1 cellular context compared by ENCODE assay signal in the genomic region with DNA sequence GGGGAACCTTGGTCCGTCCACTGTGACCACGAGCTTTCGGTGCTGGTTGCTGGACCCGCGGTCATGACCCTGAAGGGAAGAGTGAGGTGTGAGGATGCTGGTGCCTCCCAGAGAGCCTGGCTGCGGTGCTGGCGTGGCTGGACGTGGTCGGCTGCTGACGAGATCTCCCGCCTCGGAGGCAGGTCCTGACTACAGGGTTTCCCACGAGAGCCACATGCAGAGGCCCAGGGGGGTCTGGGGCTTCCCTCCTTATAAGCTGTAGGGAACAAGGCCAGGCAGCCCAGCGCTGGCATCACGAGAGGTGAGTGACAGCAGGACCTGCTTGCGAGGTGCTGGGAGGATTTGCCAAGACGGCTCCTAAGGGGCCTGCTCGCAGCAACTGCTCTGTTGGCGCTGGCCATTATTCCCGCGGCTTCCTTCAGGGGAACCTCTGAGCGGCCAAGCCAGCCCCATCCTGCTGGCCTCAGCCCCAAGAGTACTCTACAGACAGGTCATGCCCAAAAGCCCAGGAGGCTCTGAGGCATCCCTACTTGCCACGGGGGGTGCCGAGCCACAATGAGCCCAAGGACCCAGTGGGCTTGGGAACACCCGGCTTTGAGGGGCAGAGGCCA.
TF ChIP-seq lines count a peak whose summit lies in the region.

No MANE protein-coding gene starts in this region.

TF ChIP-seq in H1, 55 proteins besides CTCF, POLR2A, EP300 and RAD21 (continued from another document):
- no peak for TF ChIP-seq SP2 (IDR thresholded peaks at IDR 0.05; ENCODE audit: low read length)
- TF ChIP-seq HDAC2 (IDR thresholded peaks at IDR 0.05; ENCODE audit: borderline replicate concordance in 1 of 2, low read depth in 2 of 2, low read length in 2 of 2), result no peak
- no peak for TF ChIP-seq BRCA1 (IDR thresholded peaks at IDR 0.05; ENCODE audit: low read depth, low read length)
- no peak for TF ChIP-seq RBBP5 (IDR thresholded peaks at IDR 0.05; ENCODE audit: borderline replicate concordance, low read depth, low read length)
- TF ChIP-seq FOSL1 (IDR thresholded peaks at IDR 0.05; ENCODE audit: insufficient read depth, low read depth, low read length), result no peak
- no peak for TF ChIP-seq PHF8 (conservative IDR thresholded peaks at IDR 0.05; ENCODE audit: low read depth, low read length)
